Comparison of ENCODE assay signal across 8 cellular contexts in genomic region chr17:2023692-2024571, GRCh38. TPM values are rescaled to one million over a fixed set of nuclear protein-coding genes. Genes with fewer than 3 reads are reported as not detected.
DNase-seq lines count a peak whose midpoint lies in the region; ATAC-seq and TF ChIP-seq lines count a peak whose summit lies in the region.

No MANE protein-coding gene starts in this region.

- H3K9ac ChIP-seq in HUES64 (ENCODE audit: low read depth, low read length) = no peak overlapping the region

- H3K27ac ChIP-seq in HUES64 (ENCODE audit: low read depth, low read length) = no peak overlapping the region
- H3K27ac ChIP-seq in effector memory CD4-positive, alpha-beta T cell (ENCODE audit: insufficient read depth, low read length, poor library complexity, severe bottlenecking) = no peak overlapping the region
- H3K27ac ChIP-seq in upper lobe of right lung = peak overlapping the region; percentile 51

- H3K27me3 ChIP-seq in HUES64 (ENCODE audit: insufficient read depth, low read length) = peaks cover 98% of the 10 kb centered on the region
- H3K27me3 ChIP-seq in effector memory CD4-positive, alpha-beta T cell (replicated peaks; ENCODE audit: control insufficient read depth, insufficient read depth, low read length, poor library complexity, severe bottlenecking) = peaks cover 15% of the 10 kb centered on the region
- peaks cover 46% of the 10 kb centered on the region for H3K27me3 ChIP-seq in upper lobe of right lung

- TF ChIP-seq CTCF in AG10803 (conservative IDR thresholded peaks at IDR 0.05; ENCODE audit: low read length) (no peak), mucosa of descending colon (IDR thresholded peaks at IDR 0.05) (no peak), upper lobe of right lung (IDR thresholded peaks at IDR 0.05) (no peak)

- no peaks in the 10 kb centered on the region for H3K36me3 ChIP-seq in HUES64 (ENCODE audit: insufficient read depth, low read length)
- no peaks in the 10 kb centered on the region for H3K36me3 ChIP-seq in effector memory CD4-positive, alpha-beta T cell (ENCODE audit: control insufficient read depth, insufficient read depth, low read length)
- no peaks in the 10 kb centered on the region for H3K36me3 ChIP-seq in mucosa of descending colon (ENCODE audit: low read depth)
- no peaks in the 10 kb centered on the region for H3K36me3 ChIP-seq in upper lobe of right lung

- peak overlapping the region; percentile 47 for H3K4me3 ChIP-seq in AG10803 (ENCODE audit: low read length)
- H3K4me3 ChIP-seq in HUES64 (ENCODE audit: low read length) = peak overlapping the region; percentile 49
- peak overlapping the region; percentile 74 for H3K4me3 ChIP-seq in effector memory CD4-positive, alpha-beta T cell (ENCODE audit: insufficient read depth, low read depth, low read length, poor library complexity, severe bottlenecking)
- H3K4me3 ChIP-seq in mucosa of descending colon = no peak overlapping the region
- H3K4me3 ChIP-seq in upper lobe of right lung = peak overlapping the region; percentile 58

- 2% methylated on average over 84 of the region's 85 CpGs for WGBS in HUES64

- DNase-seq in AG10803 (ENCODE audit: low read depth) = peak; percentile 43
- peak; percentile 26 for DNase-seq in UCSD-AML1 (lab: John Stamatoyannopoulos, UW; ENCODE audit: unreplicated experiment)
- peak in 2 of 3 donors; percentile 29 to 40 for DNase-seq in effector memory CD4-positive, alpha-beta T cell
- DNase-seq in mucosa of descending colon = peak in 1 of 3 donors; percentile 42
- peak; percentile 84 for DNase-seq in upper lobe of right lung
- no peak for DNase-seq in activated gamma-delta T cell (lab: John Stamatoyannopoulos, UW)

- intact Hi-C loops in mucosa of descending colon (cut with DNase I, micrococcal nuclease) (no loop called here), upper lobe of right lung (cut with DNase I) (no loop called here)

- H3K9me3 ChIP-seq in HUES64 (ENCODE audit: insufficient read depth, low read depth, low read length) = no peaks in the 10 kb centered on the region
- H3K9me3 ChIP-seq in effector memory CD4-positive, alpha-beta T cell (ENCODE audit: control insufficient read depth, low read length) = no peaks in the 10 kb centered on the region
- H3K9me3 ChIP-seq in mucosa of descending colon = no peaks in the 10 kb centered on the region
- no peaks in the 10 kb centered on the region for H3K9me3 ChIP-seq in upper lobe of right lung

- ATAC-seq in mucosa of descending colon (peak; percentile 4), upper lobe of right lung (peak; percentile 51), GM18502 (IDR thresholded peaks at IDR 0.05; ENCODE audit: poor library complexity, unreplicated experiment) (no peak)

- H3K4me1 ChIP-seq in HUES64 (ENCODE audit: insufficient read depth, low read length) = peaks cover 12% of the 10 kb centered on the region
- peaks cover 28% of the 10 kb centered on the region for H3K4me1 ChIP-seq in effector memory CD4-positive, alpha-beta T cell (ENCODE audit: control insufficient read depth, insufficient read depth, low read length, poor library complexity, severe bottlenecking)
- peaks cover 25% of the 10 kb centered on the region for H3K4me1 ChIP-seq in mucosa of descending colon (ENCODE audit: low read depth)
- H3K4me1 ChIP-seq in upper lobe of right lung = peaks cover 34% of the 10 kb centered on the region

RNA-seq across cellular contexts. Expression of gene RTN4RL1, which starts 1.2 kb away (rescaled TPM):
- polyA plus RNA-seq in HUES64 (2013, experiment 1 of 2) = 0.30 TPM
- polyA plus RNA-seq in HUES64 (2013, experiment 2 of 2) = 0.57 TPM
- total RNA-seq in mucosa of descending colon = under 1 TPM; 0.14 to 0.47 (median 0.43) TPM
- 4.3 TPM for total RNA-seq in upper lobe of right lung

RNA-seq across cellular contexts. Expression of gene DPH1, which starts 6.0 kb away (rescaled TPM):
- 16.1 TPM for polyA plus RNA-seq in HUES64 (2013, experiment 1 of 2)
- polyA plus RNA-seq in HUES64 (2013, experiment 2 of 2) = 17.9 TPM
- total RNA-seq in mucosa of descending colon (10 to 100 TPM; 33.1 to 43.7 (median 42.2) TPM), upper lobe of right lung (47.8 TPM)

RNA-seq across cellular contexts. Expression of gene OVCA2, which starts 17.9 kb away (rescaled TPM):
- polyA plus RNA-seq in HUES64 (2013, experiment 1 of 2) = 24.9 TPM
- polyA plus RNA-seq in HUES64 (2013, experiment 2 of 2) = 23.5 TPM
- total RNA-seq in mucosa of descending colon (10 to 100 TPM; 25.3 to 35.5 (median 33.0) TPM), upper lobe of right lung (21.4 TPM)

RNA-seq across cellular contexts. Expression of gene HIC1, which starts 31.0 kb away (rescaled TPM):
- polyA plus RNA-seq in HUES64 (2013, experiment 1 of 2) = 0.15 TPM
- 0.32 TPM for polyA plus RNA-seq in HUES64 (2013, experiment 2 of 2)
- total RNA-seq in mucosa of descending colon = 10 to 100 TPM in 2 of 3 donors, 1 to 10 TPM in 1; 6.0 to 28.9 (median 13.5) TPM
- total RNA-seq in upper lobe of right lung = 20.8 TPM
